In genomic region chr2:219399716-219400478, GRCh38 we compare ENCODE assay signal across 1 cellular context.
TF ChIP-seq lines count a peak whose summit lies in the region.

No MANE protein-coding gene starts in this region.

TF ChIP-seq in HepG2, 621 proteins besides CTCF, POLR2A, EP300 and RAD21:
- TF ChIP-seq PHF8 (CRISPR knock-in tag; IDR thresholded peaks at IDR 0.05) (no peak), CREB1 (IDR thresholded peaks at IDR 0.05) (peak; percentile 44), CREB1 (CRISPR knock-in tag; IDR thresholded peaks at IDR 0.05) (no peak), ZXDC (CRISPR knock-in tag; IDR thresholded peaks at IDR 0.05) (no peak), ZKSCAN5 (CRISPR knock-in tag; IDR thresholded peaks at IDR 0.05) (no peak), SRY (CRISPR knock-in tag; IDR thresholded peaks at IDR 0.05) (no peak), ZNF672 (CRISPR knock-in tag; IDR thresholded peaks at IDR 0.05) (no peak), POGZ (CRISPR knock-in tag; IDR thresholded peaks at IDR 0.05) (no peak), DMTF1 (CRISPR knock-in tag; IDR thresholded peaks at IDR 0.05) (no peak), ZNF253 (CRISPR knock-in tag; IDR thresholded peaks at IDR 0.05; ENCODE audit: borderline replicate concordance) (0 out of 2 replicates have a peak, but pooled peaks have one; percentile 23), POLR2G (IDR thresholded peaks at IDR 0.05; ENCODE audit: low read depth, low read length) (no peak), ZSCAN20 (CRISPR knock-in tag; IDR thresholded peaks at IDR 0.05; ENCODE audit: borderline replicate concordance) (no peak), KAT8 (CRISPR knock-in tag; IDR thresholded peaks at IDR 0.05) (no peak)
